9 cellular contexts compared by ENCODE assay signal in genomic region chr1:119987689-119988088, GRCh38.
DNase-seq lines count a peak whose midpoint lies in the region; ATAC-seq and TF ChIP-seq lines count a peak whose summit lies in the region.
"Had no signal": no experiment of that assay in that cellular context is flagged by ENCODE, and none has a peak within 500 bp of the region (broad histone marks: within the 10 kb centered on the region; RNA-seq: fewer than 3 reads in every experiment).

No MANE protein-coding gene starts in this region.

- intact Hi-C loops in CD4-positive, alpha-beta T cell (cut with DNase I, micrococcal nuclease) = no loop called here
- intact Hi-C loops in Calu3 (cut with micrococcal nuclease; ENCODE audit: unreplicated experiment) = no loop called here

- no peak for ATAC-seq in CD4-positive, alpha-beta T cell (ENCODE audit: poor library complexity)
- ATAC-seq in GM21390 (IDR thresholded peaks at IDR 0.05; ENCODE audit: unreplicated experiment) (peak; percentile 65), T-helper 17 cell (peak; percentile 67)

- H3K27me3 Mint-ChIP-seq in CD4-positive, alpha-beta T cell = no peaks in the 10 kb centered on the region
- no peaks in the 10 kb centered on the region for H3K27me3 Mint-ChIP-seq in T-helper 17 cell
- H3K27me3 Mint-ChIP-seq in mesothelial cell of epicardium (ENCODE audit: low read depth) = no peaks in the 10 kb centered on the region
- no peaks in the 10 kb centered on the region for H3K27me3 Mint-ChIP-seq in type B pancreatic cell
- no peaks in the 10 kb centered on the region for H3K27me3 Mint-ChIP-seq in Calu3 (ENCODE audit: unreplicated experiment)

- no peak for TF ChIP-seq CTCF in CD4-positive, alpha-beta T cell (IDR thresholded peaks at IDR 0.05)
- TF ChIP-seq CTCF in mesothelial cell of epicardium (IDR thresholded peaks at IDR 0.05; ENCODE audit: unreplicated experiment) = no peak
- TF ChIP-seq CTCF in type B pancreatic cell (conservative IDR thresholded peaks at IDR 0.05) = no peak
- no peak for TF ChIP-seq CTCF in Calu3 (IDR thresholded peaks at IDR 0.05; ENCODE audit: unreplicated experiment)

- POLR2A ChIA-PET in CD4-positive, alpha-beta T cell (lab: Charles Lee) = no interaction called here

- no peaks in the 10 kb centered on the region for H3K9me3 Mint-ChIP-seq in CD4-positive, alpha-beta T cell
- H3K9me3 Mint-ChIP-seq in mesothelial cell of epicardium (peaks cover 7% of the 10 kb centered on the region), type B pancreatic cell (peaks cover 5% of the 10 kb centered on the region), Calu3 (ENCODE audit: low read depth, unreplicated experiment) (no peaks in the 10 kb centered on the region)

- peaks cover 33% of the 10 kb centered on the region for H3K4me1 Mint-ChIP-seq in CD4-positive, alpha-beta T cell (ENCODE audit: low read depth)
- peaks cover 32% of the 10 kb centered on the region for H3K4me1 Mint-ChIP-seq in T-helper 17 cell
- peaks cover 46% of the 10 kb centered on the region for H3K4me1 Mint-ChIP-seq in mesothelial cell of epicardium
- peaks cover 9% of the 10 kb centered on the region for H3K4me1 Mint-ChIP-seq in type B pancreatic cell (ENCODE audit: unreplicated experiment)
- H3K4me1 Mint-ChIP-seq in Calu3 (ENCODE audit: low read depth, unreplicated experiment) = peaks cover 18% of the 10 kb centered on the region

- H3K27me3 ChIP-seq in CD4-positive, alpha-beta T cell (ENCODE audit: control insufficient read depth, insufficient read depth, low read length) = no peaks in the 10 kb centered on the region

- H3K27ac ChIP-seq in CD4-positive, alpha-beta T cell (ENCODE audit: low read depth, low read length) = peak overlapping the region; percentile 27

- no peak for DNase-seq in CD4-positive, alpha-beta T cell
- no peak for DNase-seq in T-helper 17 cell
- no peak for DNase-seq in mesothelial cell of epicardium (ENCODE audit: low spot score in 2 of 2, unreplicated experiment in 2 of 2)
- no peak for DNase-seq in type B pancreatic cell (ENCODE audit: extremely low spot score, unreplicated experiment)
- DNase-seq in Calu3 = no peak
- DNase-seq in retina = no peak
- DNase-seq in effector CD4-positive, alpha-beta T cell = no peak
- DNase-seq: NCI-H510A had no signal

- peak overlapping the region; percentile 16 for H3K27ac Mint-ChIP-seq in CD4-positive, alpha-beta T cell
- peak overlapping the region; percentile 95 for H3K27ac Mint-ChIP-seq in T-helper 17 cell
- H3K27ac Mint-ChIP-seq in mesothelial cell of epicardium = peak overlapping the region; percentile 83
- no peak overlapping the region for H3K27ac Mint-ChIP-seq in type B pancreatic cell
- H3K27ac Mint-ChIP-seq in Calu3 (ENCODE audit: unreplicated experiment) = no peak overlapping the region

- no peaks in the 10 kb centered on the region for H3K9me3 ChIP-seq in CD4-positive, alpha-beta T cell (ENCODE audit: control insufficient read depth, low read length)
- H3K9me3 ChIP-seq in T-helper 17 cell (ENCODE audit: control insufficient read depth, low read length, poor library complexity, severe bottlenecking) = no peaks in the 10 kb centered on the region

- CTCF ChIA-PET in CD4-positive, alpha-beta T cell (lab: Charles Lee) = interaction anchor here (1.4 kb wide), 1 partner anchor 19 kb away, joined by 4 read pairs; no protein-coding TSS in a partner anchor
- CTCF ChIA-PET in Calu3 (lab: Charles Lee) = no interaction called here

- H3K36me3 Mint-ChIP-seq in CD4-positive, alpha-beta T cell (ENCODE audit: low read depth) = peaks cover 42% of the 10 kb centered on the region
- H3K36me3 Mint-ChIP-seq in T-helper 17 cell (ENCODE audit: low read depth) (peaks cover 22% of the 10 kb centered on the region), mesothelial cell of epicardium (peaks cover 26% of the 10 kb centered on the region), type B pancreatic cell (peaks cover 31% of the 10 kb centered on the region), Calu3 (ENCODE audit: insufficient read depth, unreplicated experiment) (peaks cover 5% of the 10 kb centered on the region)

- no TSS peak for BruUV-seq in Calu3 (replicated peaks; lab: Mats Ljungman, UMichigan)

- no peak overlapping the region for H3K4me3 Mint-ChIP-seq in CD4-positive, alpha-beta T cell
- H3K4me3 Mint-ChIP-seq in T-helper 17 cell = peak overlapping the region; percentile 56
- H3K4me3 Mint-ChIP-seq in mesothelial cell of epicardium = no peak overlapping the region
- H3K4me3 Mint-ChIP-seq in type B pancreatic cell = no peak overlapping the region
- no peak overlapping the region for H3K4me3 Mint-ChIP-seq in Calu3 (ENCODE audit: low read depth, unreplicated experiment)

Comparison
In these comparisons a context has a peak if more than half of its experiments do, and no peak if none do; other contexts are left out.
1. H3K27ac Mint-ChIP-seq: peak in CD4-positive, alpha-beta T cell (single experiment), T-helper 17 cell (single experiment) and mesothelial cell of epicardium (single experiment); none in type B pancreatic cell (single experiment) and Calu3 (single experiment).